21 cellular contexts compared by ENCODE assay signal in the genomic region with DNA sequence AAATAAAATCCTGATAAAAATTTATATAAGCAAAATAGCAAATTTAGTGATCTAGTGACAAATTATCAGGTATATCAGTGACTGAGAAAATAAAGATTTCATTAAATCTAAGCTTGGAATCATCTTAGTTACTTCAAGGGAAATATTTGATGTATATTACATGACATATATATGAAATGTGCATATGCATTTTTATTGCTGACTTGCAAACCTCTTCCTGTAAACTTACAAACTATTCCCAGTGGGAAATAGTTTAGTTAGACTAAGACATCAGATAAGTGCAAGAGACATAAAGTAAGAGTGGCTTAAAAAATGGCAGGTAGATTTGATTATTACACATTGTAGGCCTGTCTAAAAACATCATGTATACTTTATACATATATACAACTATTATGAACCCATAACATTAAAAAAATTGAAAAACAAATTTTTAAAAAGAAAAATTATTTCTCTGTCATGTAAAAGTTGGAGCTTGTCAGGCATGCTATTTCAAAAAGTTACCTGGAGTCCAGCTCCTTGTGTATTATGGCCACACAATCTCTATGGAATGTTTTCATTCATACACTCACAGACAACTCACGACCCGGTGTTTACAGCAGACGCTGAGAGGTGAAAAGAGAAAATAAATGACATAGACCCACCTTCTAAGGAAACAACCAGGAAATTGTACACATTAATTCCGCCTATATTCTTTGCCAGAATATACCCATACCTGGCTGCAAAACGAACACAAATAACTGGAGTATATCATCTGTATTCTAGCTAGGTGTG.
DNase-seq lines count a peak whose midpoint lies in the region; ATAC-seq, FAIRE-seq and TF ChIP-seq lines count a peak whose summit lies in the region.
"Had no signal": no experiment of that assay in that cellular context is flagged by ENCODE, and none has a peak within 500 bp of the region (broad histone marks: within the 10 kb centered on the region; RNA-seq: fewer than 3 reads in every experiment).

No MANE protein-coding gene starts in this region.

- TF ChIP-seq EP300 in SK-N-SH (IDR thresholded peaks at IDR 0.05; ENCODE audit: borderline replicate concordance in 1 of 2, low read depth in 1 of 2, low read length in 1 of 2) = no peak
- TF ChIP-seq EP300 in stomach (IDR thresholded peaks at IDR 0.05) = no peak

- TF ChIP-seq CTCF in SK-N-SH (IDR thresholded peaks at IDR 0.05) (no peak), SU-DHL-6 (IDR thresholded peaks at IDR 0.05; ENCODE audit: insufficient read depth, low read length, poor library complexity, severe bottlenecking) (no peak), foreskin keratinocyte (conservative IDR thresholded peaks at IDR 0.05) (no peak), lower leg skin (IDR thresholded peaks at IDR 0.05) (no peak), stomach (IDR thresholded peaks at IDR 0.05) (no peak)

- no peak overlapping the region for H3K9ac ChIP-seq in SK-N-SH
- H3K9ac ChIP-seq in SU-DHL-6 (ENCODE audit: low read length) = no peak overlapping the region
- H3K9ac ChIP-seq: BLaER1 treated with 17β-estradiol and CSF1 and Interleukin-3, amounts not matched to agents 10 nM and 100 nM had no signal

- H3K27me3 ChIP-seq in SK-N-SH (ENCODE audit: insufficient read depth) = no peaks in the 10 kb centered on the region
- no peaks in the 10 kb centered on the region for H3K27me3 ChIP-seq in SU-DHL-6 (ENCODE audit: low read length)
- H3K27me3 ChIP-seq in foreskin keratinocyte = no peaks in the 10 kb centered on the region
- H3K27me3 ChIP-seq in stomach = no peaks in the 10 kb centered on the region
- H3K27me3 ChIP-seq: BLaER1 treated with 17β-estradiol and CSF1 and Interleukin-3, amounts not matched to agents 10 nM and 100 nM had no signal

- H3K79me2 ChIP-seq in SK-N-SH (ENCODE audit: insufficient read depth) (no peaks in the 10 kb centered on the region), SU-DHL-6 (ENCODE audit: insufficient read depth, low read length) (no peaks in the 10 kb centered on the region)

- H3K27ac ChIP-seq in SK-N-SH (ENCODE audit: low read depth in 2 of 2, low read length in 1 of 2) (no peak overlapping the region), SU-DHL-6 (ENCODE audit: low read depth, low read length) (no peak overlapping the region), foreskin keratinocyte (no peak overlapping the region), stomach (no peak overlapping the region)
- H3K27ac ChIP-seq: BLaER1 treated with 17β-estradiol and CSF1 and Interleukin-3, amounts not matched to agents 10 nM and 100 nM had no signal

- POLR2A ChIA-PET in SK-N-SH (lab: Yijun Ruan, JAX) = no interaction called here

- H2AFZ ChIP-seq in SK-N-SH (ENCODE audit: low read depth) (peak overlapping the region; percentile 13; the same call in 1 of the 2 replicates), SU-DHL-6 (ENCODE audit: low read depth, low read length, severe bottlenecking) (no peak overlapping the region)
- H2AFZ ChIP-seq: GM23338 had no signal

- WGBS in SK-N-SH (ENCODE audit: low lambda C conversion rate) = 87% methylated on average over 5 of the region's 5 CpGs
- WGBS in lower leg skin, 2 donors = 83 to 89% methylated on average over 5 of the region's 5 CpGs
- WGBS in stomach, 5 donors = 46 to 66% (median 60%) methylated on average over 5 of the region's 5 CpGs

- CTCF ChIA-PET in SK-N-SH (lab: Yijun Ruan, JAX) = interaction anchor here (1.5 kb wide), 1 partner anchor 9 kb away, joined by 3 read pairs; no protein-coding TSS in a partner anchor

- TF ChIP-seq RAD21 in SK-N-SH (IDR thresholded peaks at IDR 0.05; ENCODE audit: low read length) = no peak

- H3K9me2 ChIP-seq in SK-N-SH (no peaks in the 10 kb centered on the region), SU-DHL-6 (replicated peaks; ENCODE audit: insufficient read depth, low read length) (no peaks in the 10 kb centered on the region)

- H3K4me3 ChIP-seq in SK-N-SH (ENCODE audit: low read depth in 2 of 2, low read length in 1 of 2) (no peak overlapping the region), SU-DHL-6 (ENCODE audit: insufficient read depth, low read length, poor library complexity, severe bottlenecking) (no peak overlapping the region), lower leg skin (ENCODE audit: low read depth, poor library complexity, severe bottlenecking) (no peak overlapping the region), stomach (no peak overlapping the region)
- H3K4me3 ChIP-seq: BLaER1 treated with 17β-estradiol and CSF1 and Interleukin-3, amounts not matched to agents 10 nM and 100 nM; GM23338 had no signal

- H3F3A ChIP-seq in SK-N-SH (replicated peaks; ENCODE audit: insufficient read depth) = no peaks in the 10 kb centered on the region
- no peaks in the 10 kb centered on the region for H3F3A ChIP-seq in SU-DHL-6 (ENCODE audit: insufficient read depth)

- intact Hi-C loops in lower leg skin (cut with DNase I; ENCODE audit: low total_unique reads) = no loop called here
- intact Hi-C loops in stomach (cut with DNase I; ENCODE audit: low total_unique reads) = no loop called here

- H4K20me1 ChIP-seq in SK-N-SH (ENCODE audit: insufficient read depth) (no peaks in the 10 kb centered on the region), SU-DHL-6 (ENCODE audit: low read depth, low read length) (no peaks in the 10 kb centered on the region)
- H4K20me1 ChIP-seq: BLaER1 treated with 17β-estradiol and CSF1 and Interleukin-3, amounts not matched to agents 10 nM and 100 nM had no signal

- ATAC-seq in SK-N-SH treated with all-trans-retinoic acid at 6 μM for 48 hours = no peak
- ATAC-seq in foreskin keratinocyte = no peak
- ATAC-seq: CD8-positive, alpha-beta T cell; GM23338; HCT116 had no signal

- peak; percentile 41 for FAIRE-seq in H54 (lab: Jason Lieb, UNC)
- FAIRE-seq: G401.6, GM12891, HTR-8/SVneo had no signal

- TF ChIP-seq POLR2A in H54 (IDR thresholded peaks at IDR 0.05; ENCODE audit: low read depth, low read length) (no peak), lower leg skin (IDR thresholded peaks at IDR 0.05) (no peak), stomach (IDR thresholded peaks at IDR 0.05) (no peak)

- H3K9me3 ChIP-seq in SK-N-SH = no peaks in the 10 kb centered on the region
- no peaks in the 10 kb centered on the region for H3K9me3 ChIP-seq in SU-DHL-6 (ENCODE audit: insufficient read depth, low read length)
- no peaks in the 10 kb centered on the region for H3K9me3 ChIP-seq in stomach
- H3K9me3 ChIP-seq: BLaER1 treated with 17β-estradiol and CSF1 and Interleukin-3, amounts not matched to agents 10 nM and 100 nM had no signal

- H3K36me3 ChIP-seq in SK-N-SH (replicated peaks in 1 of 2; ENCODE audit: control insufficient read depth in 1 of 2, insufficient read depth in 2 of 2, low read length in 1 of 2) (no peaks in the 10 kb centered on the region), SU-DHL-6 (ENCODE audit: low read length) (no peaks in the 10 kb centered on the region), stomach (no peaks in the 10 kb centered on the region)
- H3K36me3 ChIP-seq: BLaER1 treated with 17β-estradiol and CSF1 and Interleukin-3, amounts not matched to agents 10 nM and 100 nM had no signal

- H3K4me1 ChIP-seq in SK-N-SH (ENCODE audit: control insufficient read depth in 1 of 2, insufficient read depth in 2 of 2, low read depth in 1 of 2, low read length in 1 of 2) = no peaks in the 10 kb centered on the region; a peak in 2 of 4 replicates
- no peaks in the 10 kb centered on the region for H3K4me1 ChIP-seq in foreskin keratinocyte
- no peaks in the 10 kb centered on the region for H3K4me1 ChIP-seq in stomach

- H3K4me2 ChIP-seq in SK-N-SH (no peak overlapping the region), SU-DHL-6 (ENCODE audit: low read depth, low read length, poor library complexity, severe bottlenecking) (peak overlapping the region; percentile 12)
- H3K4me2 ChIP-seq: BLaER1 treated with 17β-estradiol and CSF1 and Interleukin-3, amounts not matched to agents 10 nM and 100 nM; GM23338 had no signal

- DNase-seq in SK-N-SH (no peak), H54 (ENCODE audit: insufficient read length, low spot score) (no peak), foreskin keratinocyte (peak; percentile 9 to 29), lower leg skin (ENCODE audit: low spot score in 2 of 2) (no peak), stomach (no peak)
- DNase-seq: 8988T; Calu3; CD8-positive, alpha-beta T cell; DMS53; DND-41; EL; H7; HFFc6 had no signal

TF ChIP-seq in SK-N-SH, 30 proteins besides CTCF, POLR2A, EP300 and RAD21 (continues in another document):
- TF ChIP-seq RCOR1 (IDR thresholded peaks at IDR 0.05; ENCODE audit: low read length) = no peak
- TF ChIP-seq POLR2AphosphoS5 (IDR thresholded peaks at IDR 0.05; ENCODE audit: low read depth, low read length) = no peak
- no peak for TF ChIP-seq FOXJ3 (CRISPR knock-in tag; IDR thresholded peaks at IDR 0.05)
- no peak for TF ChIP-seq MXI1 (IDR thresholded peaks at IDR 0.05; ENCODE audit: low read depth, low read length)
- TF ChIP-seq FOXM1 (IDR thresholded peaks at IDR 0.05; ENCODE audit: low read depth) = no peak
- TF ChIP-seq TCF12 (IDR thresholded peaks at IDR 0.05) = no peak
- TF ChIP-seq, protein P1, sequence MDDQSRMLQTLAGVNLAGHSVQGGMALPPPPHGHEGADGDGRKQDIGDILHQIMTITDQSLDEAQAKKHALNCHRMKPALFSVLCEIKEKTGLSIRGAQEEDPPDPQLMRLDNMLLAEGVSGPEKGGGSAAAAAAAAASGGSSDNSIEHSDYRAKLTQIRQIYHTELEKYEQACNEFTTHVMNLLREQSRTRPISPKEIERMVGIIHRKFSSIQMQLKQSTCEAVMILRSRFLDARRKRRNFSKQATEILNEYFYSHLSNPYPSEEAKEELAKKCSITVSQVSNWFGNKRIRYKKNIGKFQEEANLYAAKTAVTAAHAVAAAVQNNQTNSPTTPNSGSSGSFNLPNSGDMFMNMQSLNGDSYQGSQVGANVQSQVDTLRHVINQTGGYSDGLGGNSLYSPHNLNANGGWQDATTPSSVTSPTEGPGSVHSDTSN (IDR thresholded peaks at IDR 0.05) = no peak

TF ChIP-seq in SK-N-SH treated with all-trans-retinoic acid at 6 μM for 48 hours, 23 proteins besides CTCF, POLR2A, EP300 and RAD21:
- TF ChIP-seq CSDC2 (CRISPR knock-in tag; IDR thresholded peaks at IDR 0.05) (no peak), ZFP3 (CRISPR knock-in tag; IDR thresholded peaks at IDR 0.05) (no peak)
TF ChIP-seq in SK-N-SH treated with all-trans-retinoic acid at 6 μM for 48 hours: peak in this region for 0.

Comparison
In these comparisons a context has a peak if more than half of its experiments do, and no peak if none do; other contexts are left out.
1. DNase-seq: peak in foreskin keratinocyte (2 of 2); none in SK-N-SH (single experiment), H54 (single experiment), lower leg skin (0 of 2) and stomach (single experiment).